1 cellular context compared by ENCODE assay signal in genomic region chr1:232950919-232951579, GRCh38.
TF ChIP-seq lines count a peak whose summit lies in the region.

No MANE protein-coding gene starts in this region.

TF ChIP-seq in GM23338, 12 proteins besides CTCF, POLR2A, EP300 and RAD21 (continued from another document):
- TF ChIP-seq ZNF462 (CRISPR knock-in tag; IDR thresholded peaks at IDR 0.05): no peak
- no peak for TF ChIP-seq NANOG (IDR thresholded peaks at IDR 0.05; ENCODE audit: borderline replicate concordance)
- TF ChIP-seq REST (IDR thresholded peaks at IDR 0.05; ENCODE audit: unreplicated experiment): no peak
- TF ChIP-seq EZH2 (IDR thresholded peaks at IDR 0.05; ENCODE audit: low read depth, unreplicated experiment): no peak
- TF ChIP-seq EZH2phosphoT487 (IDR thresholded peaks at IDR 0.05; ENCODE audit: unreplicated experiment): no peak
- no peak for TF ChIP-seq STAT1 (IDR thresholded peaks at IDR 0.05; ENCODE audit: unreplicated experiment)
- TF ChIP-seq ETS1 (IDR thresholded peaks at IDR 0.05): no peak
- TF ChIP-seq ZNF114 (CRISPR knock-in tag; IDR thresholded peaks at IDR 0.05): no peak
- no peak for TF ChIP-seq POLR2AphosphoS5 (IDR thresholded peaks at IDR 0.05; ENCODE audit: low read depth)
- TF ChIP-seq ZNF331 (CRISPR knock-in tag; IDR thresholded peaks at IDR 0.05; ENCODE audit: low read depth): no peak
- no peak for TF ChIP-seq JUNB (IDR thresholded peaks at IDR 0.05; ENCODE audit: unreplicated experiment)
